ENCODE assay signal across 11 cellular contexts in the genomic region with DNA sequence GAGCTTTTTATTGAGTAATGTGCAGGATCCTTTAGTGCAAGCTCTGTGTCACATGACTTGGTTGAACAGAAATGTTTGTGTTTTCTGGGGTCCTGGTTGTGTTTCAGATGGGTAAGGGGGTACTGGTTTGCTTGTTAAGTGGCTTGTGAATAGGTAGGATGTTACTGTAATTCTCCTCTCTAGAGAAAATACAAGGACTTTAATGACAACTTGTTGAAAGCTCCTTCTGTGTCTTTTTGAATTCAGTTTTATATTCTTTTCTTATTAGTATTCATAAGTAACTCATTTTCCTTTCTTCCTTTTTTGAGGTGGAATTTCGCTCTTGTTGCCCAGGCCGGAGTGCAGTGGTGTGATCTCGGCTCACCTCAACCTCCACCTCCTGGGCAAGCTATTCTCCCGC.
"Had no signal": no experiment of that assay in that cellular context is flagged by ENCODE, and none has a peak within 500 bp of the region (broad histone marks: within the 10 kb centered on the region; RNA-seq: fewer than 3 reads in every experiment).

No MANE protein-coding gene starts in this region.

- ATAC-seq: HCT116 had no signal

- H3K4me3 ChIP-seq: GM23248, HAP-1 had no signal

- H3K9ac ChIP-seq: GM23248, KMS-11 had no signal

- H3K9me3 ChIP-seq: HAP-1 had no signal

- FAIRE-seq: HTR-8/SVneo had no signal

- H3K36me3 ChIP-seq: HAP-1 had no signal

- H3K4me2 ChIP-seq: KMS-11 had no signal

- H2AFZ ChIP-seq: GM23248 had no signal

- DNase-seq: GM23248, GOT3, H7, HFFc6, IMR-90, KBM-7 had no signal

- H3K27ac ChIP-seq: GM23248, HL-60, KMS-11 had no signal
